Comparison of ENCODE assay signal across 8 cellular contexts in genomic region chr7:115707236-115707635, GRCh38.
A peak's percentile ranks its signal among the peaks of the same experiment; 100 is the strongest.
DNase-seq lines count a peak whose midpoint lies in the region; ATAC-seq and TF ChIP-seq lines count a peak whose summit lies in the region.

No MANE protein-coding gene starts in this region.

- no peak for TF ChIP-seq CTCF in omental fat pad (IDR thresholded peaks at IDR 0.05)

- DNase-seq in ACHN (peak; percentile 65), NCI-H2171 treated with DMSO at 0.1 percent for 48 hours (lab: John Stamatoyannopoulos, UW) (peak; percentile 36), omental fat pad (ENCODE audit: low spot score) (no peak), NCI-H226 (no peak)

- ATAC-seq in GM18868 (IDR thresholded peaks at IDR 0.05; ENCODE audit: unreplicated experiment) (peak; percentile 77), esophagus mucosa (peak; percentile 59), omental fat pad (ENCODE audit: low FRiP score) (no peak), GM19452 (IDR thresholded peaks at IDR 0.05; ENCODE audit: unreplicated experiment) (no peak), HG03039 (IDR thresholded peaks at IDR 0.05; ENCODE audit: unreplicated experiment) (no peak)

- in situ Hi-C loops in ACHN (cut with HindIII; ENCODE audit: low pct_ligation_motif_present, low pct_unique_long_range_greater_than_20kb, low sequenced_read_pairs) = no loop called here

Comparison
In these comparisons a context has a peak if more than half of its experiments do, and no peak if none do; other contexts are left out.
1. DNase-seq: peak in ACHN (single experiment) and NCI-H2171 treated with DMSO at 0.1 percent for 48 hours (single experiment); none in omental fat pad (single experiment) and NCI-H226 (single experiment).
2. ATAC-seq: peak in GM18868 (single experiment) and esophagus mucosa (single experiment); none in omental fat pad (single experiment), GM19452 (single experiment) and HG03039 (single experiment).